ENCODE assay signal across 8 cellular contexts in the genomic region with DNA sequence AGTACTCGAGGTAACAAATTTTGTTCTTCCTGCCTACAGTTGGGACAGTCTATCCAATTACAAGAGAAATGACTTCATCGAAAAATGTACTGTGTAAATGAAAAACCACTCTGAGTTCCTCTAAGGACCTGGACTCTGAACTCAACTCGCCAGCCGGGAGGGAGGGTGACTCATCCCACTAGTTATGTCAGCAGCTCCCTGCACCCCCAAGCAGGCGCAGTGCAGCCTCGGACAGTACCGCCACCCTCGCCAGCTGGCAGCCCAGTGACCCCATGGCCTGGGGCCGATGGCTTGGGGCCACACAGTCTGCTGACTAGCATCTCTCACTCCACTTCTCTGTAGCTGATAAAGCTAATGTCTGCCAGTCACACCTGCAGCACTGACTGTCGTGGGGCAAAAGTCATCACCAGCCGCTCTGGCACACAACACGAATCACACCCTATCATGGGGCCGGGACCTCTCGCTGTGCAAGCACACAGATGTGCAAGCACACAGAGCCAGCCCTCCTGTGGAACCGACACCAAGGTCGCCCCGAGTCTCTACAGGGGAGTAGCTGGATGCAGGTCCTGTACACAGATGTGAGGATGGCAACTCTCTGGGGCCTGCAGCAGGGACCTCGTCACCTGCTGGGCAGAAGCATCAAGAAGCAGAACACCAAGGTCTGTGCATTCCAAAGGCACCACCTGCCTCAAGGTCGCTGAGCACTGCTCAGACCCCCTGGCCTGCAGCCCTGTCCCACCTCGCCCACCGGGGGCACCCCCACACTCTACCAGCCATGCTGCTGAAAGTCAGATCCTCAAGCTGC. TPM values are rescaled to one million over a fixed set of nuclear protein-coding genes. Genes with fewer than 3 reads are reported as not detected.
DNase-seq lines count a peak whose midpoint lies in the region; ATAC-seq and TF ChIP-seq lines count a peak whose summit lies in the region.

No MANE protein-coding gene starts in this region.

- no peak overlapping the region for H3K27ac Mint-ChIP-seq in activated T-helper 1 cell treated with anti-CD3 and anti-CD28 coated beads, Interleukin-12 subunit alpha, Interleukin-12 subunit beta, Interleukin-2, Interleukin-4 antibody, amounts not matched to agents 30 ng/mL and 10 ng/mL and 1 ng/mL, durations not matched to agents 14 hours and 24 hours and 36 hours
- H3K27ac Mint-ChIP-seq in natural killer cell (peak overlapping the region; percentile 87 to 91), type B pancreatic cell (peak overlapping the region; percentile 97)

- DNase-seq in AG20443 (ENCODE audit: low spot score) (peak; percentile 95), LoVo (ENCODE audit: low spot score) (peak; percentile 86), fibroblast of peridontal ligament (ENCODE audit: extremely low read depth) (peak; percentile 96), natural killer cell (peak; percentile 50), type B pancreatic cell (ENCODE audit: extremely low spot score, unreplicated experiment) (no peak), SHP77 treated with DMSO at 0.1 percent for 48 hours (lab: John Stamatoyannopoulos, UW) (no peak), NCI-H146 (lab: John Stamatoyannopoulos, UW) (no peak)
- DNase-seq in activated T-helper 1 cell treated with anti-CD3 and anti-CD28 coated beads, Interleukin-12 subunit alpha, Interleukin-12 subunit beta, Interleukin-2, Interleukin-4 antibody, amounts not matched to agents 30 ng/mL and 10 ng/mL and 1 ng/mL, durations not matched to agents 14 hours and 24 hours and 36 hours (ENCODE audit: low spot score): no peak

- peaks cover 59% of the 10 kb centered on the region for H3K36me3 Mint-ChIP-seq in activated T-helper 1 cell treated with anti-CD3 and anti-CD28 coated beads, Interleukin-12 subunit alpha, Interleukin-12 subunit beta, Interleukin-2, Interleukin-4 antibody, amounts not matched to agents 30 ng/mL and 10 ng/mL and 1 ng/mL, durations not matched to agents 14 hours and 24 hours and 36 hours (ENCODE audit: low read depth)
- H3K36me3 Mint-ChIP-seq in natural killer cell: no peaks in the 10 kb centered on the region
- H3K36me3 Mint-ChIP-seq in type B pancreatic cell: peaks cover 50% of the 10 kb centered on the region

- TF ChIP-seq CTCF in natural killer cell (IDR thresholded peaks at IDR 0.05) (no peak), type B pancreatic cell (conservative IDR thresholded peaks at IDR 0.05) (no peak)

- H3K4me1 Mint-ChIP-seq in activated T-helper 1 cell treated with anti-CD3 and anti-CD28 coated beads, Interleukin-12 subunit alpha, Interleukin-12 subunit beta, Interleukin-2, Interleukin-4 antibody, amounts not matched to agents 30 ng/mL and 10 ng/mL and 1 ng/mL, durations not matched to agents 14 hours and 24 hours and 36 hours (ENCODE audit: low read depth): peaks cover 66% of the 10 kb centered on the region
- H3K4me1 Mint-ChIP-seq in natural killer cell (peaks cover 68 to 72% of the 10 kb centered on the region in 2 donors), type B pancreatic cell (ENCODE audit: unreplicated experiment) (peaks cover 42% of the 10 kb centered on the region)

- ATAC-seq in natural killer cell: peak; percentile 54 to 70 (median 65)

- intact Hi-C loops in activated T-helper 1 cell treated with anti-CD3 and anti-CD28 coated beads, Interleukin-12 subunit alpha, Interleukin-12 subunit beta, Interleukin-2, Interleukin-4 antibody, amounts not matched to agents 30 ng/mL and 10 ng/mL and 1 ng/mL, durations not matched to agents 14 hours and 24 hours and 36 hours (cut with micrococcal nuclease): no loop called here
- intact Hi-C loops in natural killer cell (cut with micrococcal nuclease): loop anchor here (5.0 kb wide), 1 partner anchor 50 kb away; the partner anchor contains the start of gene CD7

- H3K27me3 Mint-ChIP-seq in activated T-helper 1 cell treated with anti-CD3 and anti-CD28 coated beads, Interleukin-12 subunit alpha, Interleukin-12 subunit beta, Interleukin-2, Interleukin-4 antibody, amounts not matched to agents 30 ng/mL and 10 ng/mL and 1 ng/mL, durations not matched to agents 14 hours and 24 hours and 36 hours (ENCODE audit: insufficient read depth): no peaks in the 10 kb centered on the region
- no peaks in the 10 kb centered on the region for H3K27me3 Mint-ChIP-seq in natural killer cell (ENCODE audit: low read depth in 2 of 2)
- no peaks in the 10 kb centered on the region for H3K27me3 Mint-ChIP-seq in type B pancreatic cell

- H3K4me3 Mint-ChIP-seq in activated T-helper 1 cell treated with anti-CD3 and anti-CD28 coated beads, Interleukin-12 subunit alpha, Interleukin-12 subunit beta, Interleukin-2, Interleukin-4 antibody, amounts not matched to agents 30 ng/mL and 10 ng/mL and 1 ng/mL, durations not matched to agents 14 hours and 24 hours and 36 hours: peak overlapping the region; percentile 6
- H3K4me3 Mint-ChIP-seq in natural killer cell (peak overlapping the region; percentile 60), type B pancreatic cell (peak overlapping the region; percentile 71)

- H3K9me3 Mint-ChIP-seq in activated T-helper 1 cell treated with anti-CD3 and anti-CD28 coated beads, Interleukin-12 subunit alpha, Interleukin-12 subunit beta, Interleukin-2, Interleukin-4 antibody, amounts not matched to agents 30 ng/mL and 10 ng/mL and 1 ng/mL, durations not matched to agents 14 hours and 24 hours and 36 hours: no peaks in the 10 kb centered on the region
- H3K9me3 Mint-ChIP-seq in natural killer cell (no peaks in the 10 kb centered on the region), type B pancreatic cell (no peaks in the 10 kb centered on the region)

RNA-seq across cellular contexts. Expression of gene CSNK1D, which starts 5.7 kb away (rescaled TPM):
- 154 and 161 TPM in 2 replicates for total RNA-seq in activated T-helper 1 cell treated with anti-CD3 and anti-CD28 coated beads, Interleukin-12 subunit alpha, Interleukin-12 subunit beta, Interleukin-2, Interleukin-4 antibody, amounts not matched to agents 30 ng/mL and 10 ng/mL and 1 ng/mL, durations not matched to agents 14 hours and 24 hours and 36 hours
- 100 to 1,000 TPM; 423 to 475 (median 468) TPM for total RNA-seq in natural killer cell
- total RNA-seq in type B pancreatic cell (ENCODE audit: low replicate concordance): 176 and 184 TPM in 2 replicates

RNA-seq across cellular contexts. Expression of gene SLC16A3, which starts 38.9 kb away (rescaled TPM):
- total RNA-seq in activated T-helper 1 cell treated with anti-CD3 and anti-CD28 coated beads, Interleukin-12 subunit alpha, Interleukin-12 subunit beta, Interleukin-2, Interleukin-4 antibody, amounts not matched to agents 30 ng/mL and 10 ng/mL and 1 ng/mL, durations not matched to agents 14 hours and 24 hours and 36 hours: 111 and 115 TPM in 2 replicates
- 100 to 1,000 TPM; 172 to 365 (median 296) TPM for total RNA-seq in natural killer cell
- total RNA-seq in type B pancreatic cell (ENCODE audit: low replicate concordance): 27.8 and 29.8 TPM in 2 replicates

RNA-seq across cellular contexts. Expression of gene CD7, which starts 49.6 kb away (rescaled TPM):
- total RNA-seq in activated T-helper 1 cell treated with anti-CD3 and anti-CD28 coated beads, Interleukin-12 subunit alpha, Interleukin-12 subunit beta, Interleukin-2, Interleukin-4 antibody, amounts not matched to agents 30 ng/mL and 10 ng/mL and 1 ng/mL, durations not matched to agents 14 hours and 24 hours and 36 hours: 454 and 455 TPM in 2 replicates
- total RNA-seq in natural killer cell (100 to 1,000 TPM; 464 to 564 (median 522) TPM), type B pancreatic cell (ENCODE audit: low replicate concordance) (1.4 and 1.6 TPM in 2 replicates)

RNA-seq across cellular contexts. Expression of gene CCDC57, which starts 55.1 kb away (rescaled TPM):
- 59.5 and 60.8 TPM in 2 replicates for total RNA-seq in activated T-helper 1 cell treated with anti-CD3 and anti-CD28 coated beads, Interleukin-12 subunit alpha, Interleukin-12 subunit beta, Interleukin-2, Interleukin-4 antibody, amounts not matched to agents 30 ng/mL and 10 ng/mL and 1 ng/mL, durations not matched to agents 14 hours and 24 hours and 36 hours
- total RNA-seq in natural killer cell (10 to 100 TPM; 69.7 to 79.2 (median 75.1) TPM), type B pancreatic cell (ENCODE audit: low replicate concordance) (33.5 and 58.7 TPM in 2 replicates)

Comparison
In these comparisons a context has a peak if more than half of its experiments do, and no peak if none do; other contexts are left out.
1. DNase-seq: peak in AG20443 (single experiment), LoVo (single experiment), fibroblast of peridontal ligament (single experiment) and natural killer cell (single experiment); none in activated T-helper 1 cell treated with anti-CD3 and anti-CD28 coated beads, Interleukin-12 subunit alpha, Interleukin-12 subunit beta, Interleukin-2, Interleukin-4 antibody, amounts not matched to agents 30 ng/mL and 10 ng/mL and 1 ng/mL, durations not matched to agents 14 hours and 24 hours and 36 hours (single experiment), type B pancreatic cell (single experiment), SHP77 treated with DMSO at 0.1 percent for 48 hours (single experiment) and NCI-H146 (single experiment).
2. H3K4me3 Mint-ChIP-seq: peak in every context shown above with its lines; median percentile 71 in type B pancreatic cell; 60 in natural killer cell; 6 in activated T-helper 1 cell treated with anti-CD3 and anti-CD28 coated beads, Interleukin-12 subunit alpha, Interleukin-12 subunit beta, Interleukin-2, Interleukin-4 antibody, amounts not matched to agents 30 ng/mL and 10 ng/mL and 1 ng/mL, durations not matched to agents 14 hours and 24 hours and 36 hours.
3. RNA of gene CD7, which starts 49.6 kb away (total RNA-seq): 464 to 564 TPM in natural killer cell and 454 to 455 TPM in activated T-helper 1 cell treated with anti-CD3 and anti-CD28 coated beads, Interleukin-12 subunit alpha, Interleukin-12 subunit beta, Interleukin-2, Interleukin-4 antibody, amounts not matched to agents 30 ng/mL and 10 ng/mL and 1 ng/mL, durations not matched to agents 14 hours and 24 hours and 36 hours; 1.4 to 1.6 TPM in type B pancreatic cell; every median in the first group is over 100 times any median in the second.